17 cellular contexts compared by ENCODE assay signal in genomic region chr22:37269930-37270678, GRCh38. TPM values are rescaled to one million over a fixed set of nuclear protein-coding genes. Genes with fewer than 3 reads are reported as not detected.
DNase-seq lines count a peak whose midpoint lies in the region; ATAC-seq and TF ChIP-seq lines count a peak whose summit lies in the region.
"Had no signal": no experiment of that assay in that cellular context is flagged by ENCODE, and none has a peak within 500 bp of the region (broad histone marks: within the 10 kb centered on the region; RNA-seq: fewer than 3 reads in every experiment).

No MANE protein-coding gene starts in this region.

- H3K36me3 ChIP-seq in CD8-positive, alpha-beta memory T cell (ENCODE audit: insufficient read depth, low read length): no peaks in the 10 kb centered on the region

- ATAC-seq in left cardiac atrium (peak; percentile 10 to 32), activated B cell treated with CpG ODN at 0.5 μM for 24 hours (ENCODE audit: low read depth) (no peak)
- ATAC-seq in stimulated activated effector memory CD8-positive, alpha-beta T cell treated with anti-CD3 and anti-CD28 coated beads, Interleukin-12 subunit alpha, Interleukin-12 subunit beta, amount 100 ng/mL, for 72 hours: no peak

- no peaks in the 10 kb centered on the region for H3K9me3 Mint-ChIP-seq in activated B cell treated with CpG ODN at 0.5 μM for 24 hours
- H3K9me3 Mint-ChIP-seq in stimulated activated effector memory CD8-positive, alpha-beta T cell treated with anti-CD3 and anti-CD28 coated beads, Interleukin-12 subunit alpha, Interleukin-12 subunit beta, amount 100 ng/mL, for 72 hours: peaks cover 2% of the 10 kb centered on the region
- H3K9me3 Mint-ChIP-seq in CD8-positive, alpha-beta memory T cell: peaks cover 0 to 3% (median 0%) of the 10 kb centered on the region in 5 donors
- H3K9me3 Mint-ChIP-seq: activated CD4-positive, alpha-beta T cell treated with anti-CD3 and anti-CD28 coated beads, Interleukin-2, amount 10 ng/mL, durations not matched to agents 24 days and 14 days had no signal

- H3K4me1 Mint-ChIP-seq in activated B cell treated with CpG ODN at 0.5 μM for 24 hours: peaks cover 53% of the 10 kb centered on the region
- H3K4me1 Mint-ChIP-seq in stimulated activated effector memory CD8-positive, alpha-beta T cell treated with anti-CD3 and anti-CD28 coated beads, Interleukin-12 subunit alpha, Interleukin-12 subunit beta, amount 100 ng/mL, for 72 hours: peaks cover 75% of the 10 kb centered on the region
- H3K4me1 Mint-ChIP-seq in CD8-positive, alpha-beta memory T cell: peaks cover 21 to 37% (median 36%) of the 10 kb centered on the region in 3 donors

- POLR2A ChIA-PET in activated B cell treated with CpG ODN at 0.5 μM for 24 hours (lab: Charles Lee): interaction anchor here (0.7 to 1.9 kb wide), 4 partner anchors 9 to 71 kb away, joined by 3 to 4 read pairs (median 4); no protein-coding TSS in a partner anchor
- POLR2A ChIA-PET in CD8-positive, alpha-beta memory T cell (lab: Charles Lee): interaction anchor here (0.7 kb wide), 1 partner anchor 45 kb away, joined by 4 read pairs; no protein-coding TSS in a partner anchor

- H3K36me3 Mint-ChIP-seq in activated B cell treated with CpG ODN at 0.5 μM for 24 hours (ENCODE audit: low read depth): no peaks in the 10 kb centered on the region
- H3K36me3 Mint-ChIP-seq in stimulated activated effector memory CD8-positive, alpha-beta T cell treated with anti-CD3 and anti-CD28 coated beads, Interleukin-12 subunit alpha, Interleukin-12 subunit beta, amount 100 ng/mL, for 72 hours: peaks cover 9% of the 10 kb centered on the region
- peaks cover 0 to 3% (median 0%) of the 10 kb centered on the region in 3 donors for H3K36me3 Mint-ChIP-seq in CD8-positive, alpha-beta memory T cell

- no peaks in the 10 kb centered on the region for H3K27me3 Mint-ChIP-seq in activated B cell treated with CpG ODN at 0.5 μM for 24 hours
- peaks cover 0 to 1% of the 10 kb centered on the region in 2 donors for H3K27me3 Mint-ChIP-seq in CD8-positive, alpha-beta memory T cell
- H3K27me3 Mint-ChIP-seq: activated CD4-positive, alpha-beta T cell treated with anti-CD3 and anti-CD28 coated beads, Interleukin-2, amount 10 ng/mL, durations not matched to agents 24 days and 14 days had no signal

- no peaks in the 10 kb centered on the region for H3K27me3 ChIP-seq in CD8-positive, alpha-beta memory T cell (ENCODE audit: insufficient read depth, low read length, poor library complexity, severe bottlenecking)

- H3K27ac Mint-ChIP-seq in activated B cell treated with CpG ODN at 0.5 μM for 24 hours: peak overlapping the region; percentile 35
- H3K27ac Mint-ChIP-seq in stimulated activated effector memory CD8-positive, alpha-beta T cell treated with anti-CD3 and anti-CD28 coated beads, Interleukin-12 subunit alpha, Interleukin-12 subunit beta, amount 100 ng/mL, for 72 hours: peak overlapping the region; percentile 58
- peak overlapping the region in 4 of 8 donors; percentile 2 to 29 (median 12) for H3K27ac Mint-ChIP-seq in CD8-positive, alpha-beta memory T cell

- H3K4me3 Mint-ChIP-seq in activated B cell treated with CpG ODN at 0.5 μM for 24 hours: no peak overlapping the region
- H3K4me3 Mint-ChIP-seq in stimulated activated effector memory CD8-positive, alpha-beta T cell treated with anti-CD3 and anti-CD28 coated beads, Interleukin-12 subunit alpha, Interleukin-12 subunit beta, amount 100 ng/mL, for 72 hours: no peak overlapping the region
- peak overlapping the region in 2 of 7 donors; percentile 15 to 19 for H3K4me3 Mint-ChIP-seq in CD8-positive, alpha-beta memory T cell
- H3K4me3 Mint-ChIP-seq: activated CD4-positive, alpha-beta T cell treated with anti-CD3 and anti-CD28 coated beads, Interleukin-2, amount 10 ng/mL, durations not matched to agents 24 days and 14 days had no signal

- peaks cover 25% of the 10 kb centered on the region for H3K4me1 ChIP-seq in CD8-positive, alpha-beta memory T cell (ENCODE audit: insufficient read depth, low read length)

- no peak overlapping the region for H3K4me3 ChIP-seq in CD8-positive, alpha-beta memory T cell (ENCODE audit: low read length)
- H3K4me3 ChIP-seq: lung had no signal

- no peaks in the 10 kb centered on the region for H3K9me3 ChIP-seq in CD8-positive, alpha-beta memory T cell (ENCODE audit: low read length)

- CTCF ChIA-PET in activated B cell treated with CpG ODN at 0.5 μM for 24 hours (lab: Charles Lee): interaction anchor here (1.0 to 3.8 kb wide), 6 partner anchors 9 to 186 kb away, joined by 3 to 12 read pairs (median 4); partner anchors contain the start of gene CYTH4
- CTCF ChIA-PET in CD8-positive, alpha-beta memory T cell (lab: Charles Lee): interaction anchor here (0.7 to 2.1 kb wide), 6 partner anchors 10 to 44 kb away, joined by 3 to 7 read pairs (median 3); no protein-coding TSS in a partner anchor

- intact Hi-C loops in left cardiac atrium (cut with DNase I): no loop called here
- intact Hi-C loops in cardiac septum (cut with DNase I): no loop called here
- intact Hi-C loops in activated B cell treated with CpG ODN at 0.5 μM for 24 hours (cut with micrococcal nuclease): no loop called here

- TF ChIP-seq CTCF in activated B cell treated with CpG ODN at 0.5 μM for 24 hours (IDR thresholded peaks at IDR 0.05): no peak

- no peak overlapping the region for H3K27ac ChIP-seq in CD8-positive, alpha-beta memory T cell (ENCODE audit: low read depth, low read length)
- H3K27ac ChIP-seq: RWPE1 had no signal

- DNase-seq in left cardiac atrium (no peak), cardiac septum (ENCODE audit: low spot score) (no peak), NOMO-1 (lab: John Stamatoyannopoulos, UW; ENCODE audit: unreplicated experiment in 2 of 2) (peak; percentile 38 to 62), activated B cell treated with CpG ODN at 0.5 μM for 24 hours (no peak), NCI-H2227 treated with DMSO at 0.1 percent for 48 hours (lab: John Stamatoyannopoulos, UW) (no peak), NCI-H1105 treated with DMSO at 0.1 percent for 48 hours (lab: John Stamatoyannopoulos, UW) (no peak)
- no peak for DNase-seq in stimulated activated effector memory CD8-positive, alpha-beta T cell treated with anti-CD3 and anti-CD28 coated beads, Interleukin-12 subunit alpha, Interleukin-12 subunit beta, amount 100 ng/mL, for 72 hours (ENCODE audit: low spot score in 2 of 2)
- no peak for DNase-seq in CD8-positive, alpha-beta memory T cell
- DNase-seq: activated CD4-positive, alpha-beta T cell treated with anti-CD3 and anti-CD28 coated beads, Interleukin-2, amount 10 ng/mL, durations not matched to agents 24 days and 14 days; activated naive CD4-positive, alpha-beta T cell treated with anti-CD3 and anti-CD28 coated beads, Interleukin-2, amount 50 U/mL, for 16 hours; activated T-cell treated with anti-CD3 and anti-CD28 coated beads for 4 hours; NCI-H2029 treated with DMSO at 0.1 percent for 48 hours had no signal

RNA-seq across cellular contexts. Expression of gene CYTH4, which starts 12.2 kb away (rescaled TPM):
- 10 to 100 TPM; 12.7 to 15.3 TPM for total RNA-seq in left cardiac atrium
- total RNA-seq in cardiac septum: 8.0 TPM
- total RNA-seq in activated B cell treated with CpG ODN at 0.5 μM for 24 hours: 37.2 and 40.3 TPM in 2 replicates
- total RNA-seq in CD8-positive, alpha-beta memory T cell: 10 to 100 TPM; 23.1 to 24.7 TPM
- 80.2 TPM for polyA plus RNA-seq in CD8-positive, alpha-beta memory T cell
- total RNA-seq: epithelial cell of proximal tubule, renal cortical epithelial cell had no signal
- polyA plus RNA-seq: neural cell had no signal

RNA-seq across cellular contexts. Expression of gene RAC2, which starts 26.0 kb away (rescaled TPM):
- total RNA-seq in left cardiac atrium (10 to 100 TPM in 1 of 2 donors, 1 to 10 TPM in 1; 6.4 to 12.5 TPM), cardiac septum (5.1 TPM), activated B cell treated with CpG ODN at 0.5 μM for 24 hours (518 and 557 TPM in 2 replicates)
- total RNA-seq in CD8-positive, alpha-beta memory T cell: 100 to 1,000 TPM; 433 to 452 TPM
- 1,206 TPM for polyA plus RNA-seq in CD8-positive, alpha-beta memory T cell
- polyA plus RNA-seq: neural cell had no signal

RNA-seq across cellular contexts. Expression of gene SSTR3, which starts 57.8 kb away (rescaled TPM):
- total RNA-seq in left cardiac atrium: not detected
- not detected for total RNA-seq in cardiac septum
- total RNA-seq in activated B cell treated with CpG ODN at 0.5 μM for 24 hours: 1.7 and 1.8 TPM in 2 replicates
- under 1 TPM; 0.24 to 0.62 TPM for total RNA-seq in CD8-positive, alpha-beta memory T cell
- polyA plus RNA-seq in CD8-positive, alpha-beta memory T cell: 0.59 TPM
- total RNA-seq: epithelial cell of proximal tubule had no signal
- polyA plus RNA-seq: neural cell had no signal

Comparison
In these comparisons a context has a peak if more than half of its experiments do, and no peak if none do; other contexts are left out.
1. ATAC-seq: peak in left cardiac atrium (2 of 2); none in activated B cell treated with CpG ODN at 0.5 μM for 24 hours (single experiment) and stimulated activated effector memory CD8-positive, alpha-beta T cell treated with anti-CD3 and anti-CD28 coated beads, Interleukin-12 subunit alpha, Interleukin-12 subunit beta, amount 100 ng/mL, for 72 hours (single experiment).
2. DNase-seq: peak in NOMO-1 (2 of 2); none in left cardiac atrium (single experiment), cardiac septum (single experiment), activated B cell treated with CpG ODN at 0.5 μM for 24 hours (single experiment), stimulated activated effector memory CD8-positive, alpha-beta T cell treated with anti-CD3 and anti-CD28 coated beads, Interleukin-12 subunit alpha, Interleukin-12 subunit beta, amount 100 ng/mL, for 72 hours (0 of 2), NCI-H2227 treated with DMSO at 0.1 percent for 48 hours (single experiment), NCI-H1105 treated with DMSO at 0.1 percent for 48 hours (single experiment) and CD8-positive, alpha-beta memory T cell (0 of 5).
3. RNA of gene RAC2, which starts 26.0 kb away (total RNA-seq): 518 to 557 TPM in activated B cell treated with CpG ODN at 0.5 μM for 24 hours and 433 to 452 TPM in CD8-positive, alpha-beta memory T cell; 6.4 to 12.5 TPM in left cardiac atrium and 5.1 TPM in cardiac septum (single experiment); every median in the first group is over 10 times any median in the second.